ENCODE assay signal across 8 cellular contexts in the genomic region with DNA sequence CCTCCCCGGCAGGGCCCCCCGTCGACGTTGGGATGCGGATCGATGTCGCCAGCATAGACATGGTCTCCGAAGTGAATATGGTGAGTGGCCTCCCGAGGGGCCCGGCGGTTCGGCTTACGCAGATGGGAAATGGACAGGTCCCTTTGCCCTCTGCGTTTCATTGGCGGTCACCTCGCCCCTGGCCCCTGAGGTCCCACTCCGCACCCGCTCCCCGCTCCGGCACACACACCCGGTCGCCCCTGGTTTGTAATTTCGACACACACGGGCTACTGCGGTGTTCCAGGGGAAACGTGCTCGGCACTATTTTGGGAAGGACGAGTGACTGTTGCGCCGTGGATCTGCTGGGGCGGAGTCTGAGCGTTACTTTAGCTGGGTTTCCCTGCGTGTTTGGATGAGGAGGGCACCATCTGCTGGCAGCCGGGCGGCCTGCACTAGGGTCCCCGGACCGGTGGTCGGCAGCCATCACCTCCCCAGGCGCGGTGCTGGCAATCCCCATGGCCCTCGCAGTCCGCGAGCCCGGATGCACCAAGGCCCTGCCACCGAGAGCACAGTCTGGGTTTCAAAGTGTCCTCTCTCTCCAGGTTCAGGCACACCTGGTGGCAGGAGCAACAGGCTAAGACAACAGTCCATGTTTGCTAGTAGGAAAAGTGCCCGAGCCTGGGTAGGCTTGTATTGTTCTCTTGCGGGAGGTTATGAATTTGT. TPM values are rescaled to one million over a fixed set of nuclear protein-coding genes. Genes with fewer than 3 reads are reported as not detected.
DNase-seq lines count a peak whose midpoint lies in the region; ATAC-seq lines count a peak whose summit lies in the region.

No MANE protein-coding gene starts in this region.

- no peaks in the 10 kb centered on the region for H3K9me3 Mint-ChIP-seq in activated CD4-positive, alpha-beta memory T cell treated with anti-CD3 and anti-CD28 coated beads for 36 hours
- H3K9me3 Mint-ChIP-seq in stimulated activated naive CD8-positive, alpha-beta T cell treated with anti-CD3 and anti-CD28 coated beads, Interleukin-15, amount 100 ng/mL, for 72 hours: no peaks in the 10 kb centered on the region

- peak overlapping the region; percentile 40 for H3K4me3 ChIP-seq in mesodermal cell (ENCODE audit: extremely low read depth, insufficient read depth, low read length, poor library complexity, severe bottlenecking)

- H3K4me3 Mint-ChIP-seq in activated CD4-positive, alpha-beta memory T cell treated with anti-CD3 and anti-CD28 coated beads for 36 hours: peak overlapping the region; percentile 23
- H3K4me3 Mint-ChIP-seq in stimulated activated naive CD8-positive, alpha-beta T cell treated with anti-CD3 and anti-CD28 coated beads, Interleukin-15, amount 100 ng/mL, for 72 hours: peak overlapping the region; percentile 55 to 76

- ATAC-seq in HG02840 (IDR thresholded peaks at IDR 0.05; ENCODE audit: low FRiP score, unreplicated experiment): peak; percentile 78
- peak; percentile 92 for ATAC-seq in stimulated activated naive CD8-positive, alpha-beta T cell treated with anti-CD3 and anti-CD28 coated beads, Interleukin-15, amount 100 ng/mL, for 72 hours

- no peaks in the 10 kb centered on the region for H3K36me3 ChIP-seq in mesodermal cell (ENCODE audit: control insufficient read depth, insufficient read depth, low read length)

- CTCF ChIA-PET in activated CD4-positive, alpha-beta memory T cell treated with anti-CD3 and anti-CD28 coated beads for 36 hours (lab: Charles Lee): no interaction called here

- H3K27me3 Mint-ChIP-seq in activated CD4-positive, alpha-beta memory T cell treated with anti-CD3 and anti-CD28 coated beads for 36 hours: peaks cover 29% of the 10 kb centered on the region
- H3K27me3 Mint-ChIP-seq in stimulated activated naive CD8-positive, alpha-beta T cell treated with anti-CD3 and anti-CD28 coated beads, Interleukin-15, amount 100 ng/mL, for 72 hours: peaks cover 46% of the 10 kb centered on the region

- no peaks in the 10 kb centered on the region for H3K4me1 ChIP-seq in mesodermal cell (ENCODE audit: control insufficient read depth, insufficient read depth, low read length, poor library complexity, severe bottlenecking)

- H3K9me3 ChIP-seq in mesodermal cell (ENCODE audit: control insufficient read depth, low read length): no peaks in the 10 kb centered on the region

- peak; percentile 8 for DNase-seq in activated gamma-delta T cell treated with Interleukin-2 at 50 U/mL for 16 hours
- no peak for DNase-seq in activated gamma-delta T cell (lab: John Stamatoyannopoulos, UW)
- DNase-seq in NCI-H1417 treated with DMSO at 0.1 percent for 48 hours (lab: John Stamatoyannopoulos, UW): peak; percentile 7
- peak; percentile 63 for DNase-seq in activated CD4-positive, alpha-beta memory T cell treated with anti-CD3 and anti-CD28 coated beads for 36 hours
- DNase-seq in epidermal melanocyte (ENCODE audit: insufficient read length, low spot score): peak; percentile 21
- peak; percentile 57 to 67 for DNase-seq in stimulated activated naive CD8-positive, alpha-beta T cell treated with anti-CD3 and anti-CD28 coated beads, Interleukin-15, amount 100 ng/mL, for 72 hours

- H3K36me3 Mint-ChIP-seq in activated CD4-positive, alpha-beta memory T cell treated with anti-CD3 and anti-CD28 coated beads for 36 hours: no peaks in the 10 kb centered on the region

- intact Hi-C loops in activated CD4-positive, alpha-beta memory T cell treated with anti-CD3 and anti-CD28 coated beads for 36 hours (cut with micrococcal nuclease): loop anchor here (1.0 to 5.0 kb wide), 3 partner anchors 100 to 350 kb away; no protein-coding TSS in a partner anchor

- WGBS in mesodermal cell (ENCODE audit: insufficient coverage in 2 of 2), 2 experiments: 0 to 1% methylated on average over 39 to 45 of the region's 47 CpGs

- POLR2A ChIA-PET in activated CD4-positive, alpha-beta memory T cell treated with anti-CD3 and anti-CD28 coated beads for 36 hours (lab: Charles Lee): no interaction called here

- H3K4me1 Mint-ChIP-seq in activated CD4-positive, alpha-beta memory T cell treated with anti-CD3 and anti-CD28 coated beads for 36 hours (ENCODE audit: low read depth): peaks cover 15% of the 10 kb centered on the region
- H3K4me1 Mint-ChIP-seq in stimulated activated naive CD8-positive, alpha-beta T cell treated with anti-CD3 and anti-CD28 coated beads, Interleukin-15, amount 100 ng/mL, for 72 hours: peaks cover 24% of the 10 kb centered on the region

- no peak overlapping the region for H3K27ac ChIP-seq in mesodermal cell (ENCODE audit: low read depth, low read length, severe bottlenecking)

- no peak overlapping the region for H3K27ac Mint-ChIP-seq in activated CD4-positive, alpha-beta memory T cell treated with anti-CD3 and anti-CD28 coated beads for 36 hours
- no peak overlapping the region for H3K27ac Mint-ChIP-seq in stimulated activated naive CD8-positive, alpha-beta T cell treated with anti-CD3 and anti-CD28 coated beads, Interleukin-15, amount 100 ng/mL, for 72 hours

RNA-seq across cellular contexts. Expression of gene GABRB1, which starts 1.2 kb away (rescaled TPM):
- not detected for total RNA-seq in activated CD4-positive, alpha-beta memory T cell treated with anti-CD3 and anti-CD28 coated beads for 36 hours
- 1.5 TPM for polyA plus RNA-seq in mesodermal cell (2013, experiment 1 of 2)
- 1.2 TPM for polyA plus RNA-seq in mesodermal cell (2013, experiment 2 of 2)

RNA-seq across cellular contexts. Expression of gene GABRA4, which starts 39.2 kb away (rescaled TPM):
- not detected for total RNA-seq in activated CD4-positive, alpha-beta memory T cell treated with anti-CD3 and anti-CD28 coated beads for 36 hours
- 0.66 TPM for polyA plus RNA-seq in mesodermal cell (2013, experiment 1 of 2)
- 1.5 TPM for polyA plus RNA-seq in mesodermal cell (2013, experiment 2 of 2)
